In genomic region chr2:239910404-239910803, GRCh38 we compare ENCODE assay signal across 26 cellular contexts.
DNase-seq lines count a peak whose midpoint lies in the region; ATAC-seq and TF ChIP-seq lines count a peak whose summit lies in the region.
"Had no signal": no experiment of that assay in that cellular context is flagged by ENCODE, and none has a peak within 500 bp of the region (broad histone marks: within the 10 kb centered on the region; RNA-seq: fewer than 3 reads in every experiment).

No MANE protein-coding gene starts in this region.

- CTCF ChIA-PET in CD4-positive, alpha-beta T cell (lab: Charles Lee): no interaction called here

- peak overlapping the region in 4 of 10 experiments; percentile 30 to 57 (median 43); a peak in 9 of 20 replicates for H3K4me3 ChIP-seq in BLaER1 treated with 17β-estradiol and CSF1 and Interleukin-3, amounts not matched to agents 10 nM and 100 nM
- H3K4me3 ChIP-seq: adrenal gland, heart left ventricle, MG63, ovary, PC-9, testis had no signal

- H3K9me3 Mint-ChIP-seq in CD4-positive, alpha-beta T cell: no peaks in the 10 kb centered on the region
- H3K9me3 Mint-ChIP-seq in activated T-helper 2 cell treated with anti-CD3 and anti-CD28 coated beads, Interferon-gamma antibody, Interleukin-2, Interleukin-4, amounts not matched to agents 10 μg/mL and 5 μg/mL and 100 μg/mL, durations not matched to agents 14 hours and 24 hours and 36 hours: peaks cover 3% of the 10 kb centered on the region
- peaks cover 8% of the 10 kb centered on the region for H3K9me3 Mint-ChIP-seq in osteocyte (ENCODE audit: unreplicated experiment)

- peaks cover 25% of the 10 kb centered on the region for H3K4me1 Mint-ChIP-seq in CD4-positive, alpha-beta T cell (ENCODE audit: low read depth)
- H3K4me1 Mint-ChIP-seq in activated T-helper 2 cell treated with anti-CD3 and anti-CD28 coated beads, Interferon-gamma antibody, Interleukin-2, Interleukin-4, amounts not matched to agents 10 μg/mL and 5 μg/mL and 100 μg/mL, durations not matched to agents 14 hours and 24 hours and 36 hours (ENCODE audit: low read depth): peaks cover 14% of the 10 kb centered on the region
- H3K4me1 Mint-ChIP-seq in osteocyte (ENCODE audit: unreplicated experiment): no peaks in the 10 kb centered on the region

- H4K20me1 ChIP-seq in BLaER1 treated with 17β-estradiol and CSF1 and Interleukin-3, amounts not matched to agents 10 nM and 100 nM: no peaks in the 10 kb centered on the region

- no peak for DNase-seq in CD4-positive, alpha-beta T cell
- DNase-seq in activated T-helper 2 cell treated with anti-CD3 and anti-CD28 coated beads, Interferon-gamma antibody, Interleukin-2, Interleukin-4, amounts not matched to agents 10 μg/mL and 5 μg/mL and 100 μg/mL, durations not matched to agents 14 hours and 24 hours and 36 hours (ENCODE audit: low spot score): no peak
- peak; percentile 36 for DNase-seq in osteocyte (ENCODE audit: extremely low spot score, unreplicated experiment)
- no peak for DNase-seq in activated gamma-delta T cell treated with Interleukin-2 at 50 U/mL for 16 hours
- DNase-seq in DMS79 treated with DMSO at 0.1 percent for 48 hours (lab: John Stamatoyannopoulos, UW): no peak
- DNase-seq: activated CD4-positive, alpha-beta T cell treated with anti-CD3 and anti-CD28 coated beads for 36 hours; activated gamma-delta T cell; adrenal gland; DMS53; effector CD8-positive, alpha-beta T cell; GDM1; KBM-7; MG63; naive B cell; NCI-H1417; ovary; PC-9; SHP77 treated with DMSO at 0.1 percent for 48 hours; stimulated activated CD4-positive, alpha-beta T cell treated with anti-CD3 and anti-CD28 coated beads, Interleukin-4, amount 100 ng/mL, for 1 hour; stimulated activated naive CD4-positive, alpha-beta T cell treated with Interleukin-2 at 50 U/mL for 16 hours; SW 1271; testis had no signal

- POLR2A ChIA-PET in CD4-positive, alpha-beta T cell (lab: Charles Lee): interaction anchor here (0.6 kb wide), 1 partner anchor 82 kb away, joined by 4 read pairs; no protein-coding TSS in a partner anchor

- intact Hi-C loops in CD4-positive, alpha-beta T cell (cut with DNase I, micrococcal nuclease): no loop called here
- intact Hi-C loops in activated T-helper 2 cell treated with anti-CD3 and anti-CD28 coated beads, Interferon-gamma antibody, Interleukin-2, Interleukin-4, amounts not matched to agents 10 μg/mL and 5 μg/mL and 100 μg/mL, durations not matched to agents 14 hours and 24 hours and 36 hours (cut with micrococcal nuclease): no loop called here

- no peaks in the 10 kb centered on the region for H3K36me3 Mint-ChIP-seq in CD4-positive, alpha-beta T cell (ENCODE audit: low read depth)
- no peaks in the 10 kb centered on the region for H3K36me3 Mint-ChIP-seq in activated T-helper 2 cell treated with anti-CD3 and anti-CD28 coated beads, Interferon-gamma antibody, Interleukin-2, Interleukin-4, amounts not matched to agents 10 μg/mL and 5 μg/mL and 100 μg/mL, durations not matched to agents 14 hours and 24 hours and 36 hours (ENCODE audit: low read depth)
- H3K36me3 Mint-ChIP-seq in osteocyte (ENCODE audit: unreplicated experiment): no peaks in the 10 kb centered on the region

- H3K27ac Mint-ChIP-seq in CD4-positive, alpha-beta T cell: peak overlapping the region; percentile 80
- peak overlapping the region; percentile 46 for H3K27ac Mint-ChIP-seq in activated T-helper 2 cell treated with anti-CD3 and anti-CD28 coated beads, Interferon-gamma antibody, Interleukin-2, Interleukin-4, amounts not matched to agents 10 μg/mL and 5 μg/mL and 100 μg/mL, durations not matched to agents 14 hours and 24 hours and 36 hours
- H3K27ac Mint-ChIP-seq in osteocyte (ENCODE audit: unreplicated experiment): no peak overlapping the region
- H3K27ac Mint-ChIP-seq: brain had no signal

- no peaks in the 10 kb centered on the region for H3K27me3 ChIP-seq in BLaER1 treated with 17β-estradiol and CSF1 and Interleukin-3, amounts not matched to agents 10 nM and 100 nM
- no peaks in the 10 kb centered on the region for H3K27me3 ChIP-seq in CD4-positive, alpha-beta T cell (ENCODE audit: control insufficient read depth, insufficient read depth, low read length)
- H3K27me3 ChIP-seq: adrenal gland, heart left ventricle, MG63, ovary, testis had no signal

- no peak for ATAC-seq in CD4-positive, alpha-beta T cell (ENCODE audit: poor library complexity)
- ATAC-seq in HG02588 (IDR thresholded peaks at IDR 0.05; ENCODE audit: unreplicated experiment): no peak

- peak overlapping the region; percentile 78 to 97 (median 91) for H3K4me2 ChIP-seq in BLaER1 treated with 17β-estradiol and CSF1 and Interleukin-3, amounts not matched to agents 10 nM and 100 nM
- H3K4me2 ChIP-seq: PC-9 had no signal

- no peaks in the 10 kb centered on the region for H3K27me3 Mint-ChIP-seq in CD4-positive, alpha-beta T cell
- H3K27me3 Mint-ChIP-seq in activated T-helper 2 cell treated with anti-CD3 and anti-CD28 coated beads, Interferon-gamma antibody, Interleukin-2, Interleukin-4, amounts not matched to agents 10 μg/mL and 5 μg/mL and 100 μg/mL, durations not matched to agents 14 hours and 24 hours and 36 hours (ENCODE audit: low read depth): no peaks in the 10 kb centered on the region
- H3K27me3 Mint-ChIP-seq in osteocyte (ENCODE audit: unreplicated experiment): no peaks in the 10 kb centered on the region
- H3K27me3 Mint-ChIP-seq: activated CD4-positive, alpha-beta T cell treated with anti-CD3 and anti-CD28 coated beads for 36 hours; brain; naive B cell had no signal

- H3K9me3 ChIP-seq in BLaER1 treated with 17β-estradiol and CSF1 and Interleukin-3, amounts not matched to agents 10 nM and 100 nM (replicated peaks in 1 of 11): peaks cover 11 to 17% (median 15%) of the 10 kb centered on the region in 11 experiments; a peak in 21 of 22 replicates
- H3K9me3 ChIP-seq in CD4-positive, alpha-beta T cell (ENCODE audit: control insufficient read depth, low read length): no peaks in the 10 kb centered on the region
- H3K9me3 ChIP-seq: adrenal gland, MG63, ovary, testis had no signal

- H3K4me1 ChIP-seq in BLaER1 treated with 17β-estradiol and CSF1 and Interleukin-3, amounts not matched to agents 10 nM and 100 nM: peaks cover 51 to 63% (median 60%) of the 10 kb centered on the region in 10 experiments
- H3K4me1 ChIP-seq: adrenal gland had no signal

- H3K27ac ChIP-seq in BLaER1 treated with 17β-estradiol and CSF1 and Interleukin-3, amounts not matched to agents 10 nM and 100 nM: peak overlapping the region; percentile 87 to 100 (median 98)
- H3K27ac ChIP-seq in CD4-positive, alpha-beta T cell (ENCODE audit: low read depth, low read length): peak overlapping the region; percentile 51
- H3K27ac ChIP-seq: ovary, PC-9, testis had no signal

- peak overlapping the region in 10 of 11 experiments; percentile 78 to 94 (median 86); a peak in 19 of 22 replicates for H3K9ac ChIP-seq in BLaER1 treated with 17β-estradiol and CSF1 and Interleukin-3, amounts not matched to agents 10 nM and 100 nM

- H3K36me3 ChIP-seq in BLaER1 treated with 17β-estradiol and CSF1 and Interleukin-3, amounts not matched to agents 10 nM and 100 nM: peaks cover 0 to 3% (median 0%) of the 10 kb centered on the region in 11 experiments; a peak in 1 of 22 replicates
- H3K36me3 ChIP-seq: adrenal gland, heart left ventricle, MG63, ovary had no signal

- H3K4me3 Mint-ChIP-seq in CD4-positive, alpha-beta T cell: no peak overlapping the region
- no peak overlapping the region for H3K4me3 Mint-ChIP-seq in activated T-helper 2 cell treated with anti-CD3 and anti-CD28 coated beads, Interferon-gamma antibody, Interleukin-2, Interleukin-4, amounts not matched to agents 10 μg/mL and 5 μg/mL and 100 μg/mL, durations not matched to agents 14 hours and 24 hours and 36 hours (ENCODE audit: low read depth)
- no peak overlapping the region for H3K4me3 Mint-ChIP-seq in osteocyte (ENCODE audit: unreplicated experiment)
- H3K4me3 Mint-ChIP-seq: activated CD4-positive, alpha-beta T cell treated with anti-CD3 and anti-CD28 coated beads for 36 hours; brain had no signal

- TF ChIP-seq CTCF in CD4-positive, alpha-beta T cell (IDR thresholded peaks at IDR 0.05): no peak
- no peak for TF ChIP-seq CTCF in osteocyte (IDR thresholded peaks at IDR 0.05)
